In the genomic region with DNA sequence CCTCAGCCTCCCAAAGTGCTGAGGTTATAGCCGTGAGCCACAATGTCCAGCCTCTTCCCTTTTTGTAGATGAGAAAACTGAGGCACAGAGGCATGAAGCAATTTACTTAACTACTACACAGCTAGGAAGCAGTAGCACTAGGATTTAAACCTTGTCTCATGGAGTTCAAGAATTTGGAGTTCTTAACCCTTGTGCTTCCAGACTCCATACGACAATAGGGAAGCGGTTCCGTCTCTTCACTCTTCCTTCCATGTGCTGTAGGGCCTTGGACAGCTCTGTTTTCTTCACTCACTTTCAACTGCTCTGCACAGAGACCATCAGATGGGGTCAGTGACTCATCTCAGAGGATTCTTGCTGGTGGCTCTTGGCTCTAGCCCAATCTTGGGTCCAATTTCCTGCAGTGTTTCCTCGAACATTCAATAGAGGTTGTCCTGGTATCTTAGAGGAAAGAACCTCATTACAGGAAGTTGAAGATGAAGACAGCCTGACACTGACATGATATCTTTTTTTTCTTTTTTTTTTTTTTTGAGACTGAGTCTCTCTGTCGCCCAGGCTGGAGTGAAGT, we compare ENCODE assay signal across 9 cellular contexts. TPM values are rescaled to one million over a fixed set of nuclear protein-coding genes. Genes with fewer than 3 reads are reported as not detected.
DNase-seq lines count a peak whose midpoint lies in the region; FAIRE-seq and TF ChIP-seq lines count a peak whose summit lies in the region.
"Had no signal": no experiment of that assay in that cellular context is flagged by ENCODE, and none has a peak within 500 bp of the region (broad histone marks: within the 10 kb centered on the region; RNA-seq: fewer than 3 reads in every experiment).

No MANE protein-coding gene starts in this region.

- peak; percentile 60 for DNase-seq in DMS53 (lab: John Stamatoyannopoulos, UW)
- peak; percentile 56 for DNase-seq in MG63
- peak; percentile 77 for DNase-seq in astrocyte (ENCODE audit: low read depth)
- DNase-seq in mucosa of gallbladder (ENCODE audit: low spot score), result peak; percentile 72
- DNase-seq in NCI-H1694 treated with DMSO at 0.1 percent for 48 hours (lab: John Stamatoyannopoulos, UW), result no peak
- no peak for DNase-seq in germinal center (ENCODE audit: low spot score)
- DNase-seq in neural progenitor cell (ENCODE audit: low spot score), result no peak
- no peak for DNase-seq in H7
- DNase-seq: endodermal cell had no signal

- no peak overlapping the region for H3K9ac ChIP-seq in astrocyte (ENCODE audit: low read length)
- H3K9ac ChIP-seq in neural progenitor cell, result no peak overlapping the region

- FAIRE-seq in astrocyte (lab: Jason Lieb, UNC), result peak; percentile 23

- peaks cover 3% of the 10 kb centered on the region for H3F3A ChIP-seq in neural progenitor cell (ENCODE audit: low read depth)

- H3K36me3 ChIP-seq in MG63, result no peaks in the 10 kb centered on the region
- no peaks in the 10 kb centered on the region for H3K36me3 ChIP-seq in astrocyte (ENCODE audit: insufficient read depth, low read length)
- no peaks in the 10 kb centered on the region for H3K36me3 ChIP-seq in neural progenitor cell
- no peaks in the 10 kb centered on the region for H3K36me3 ChIP-seq in H7 (replicated peaks; ENCODE audit: control insufficient read depth, insufficient read depth, low read length)

- H3K27ac Mint-ChIP-seq in astrocyte (ENCODE audit: unreplicated experiment) (no peak overlapping the region), neural progenitor cell (no peak overlapping the region)
- H3K27ac Mint-ChIP-seq: endodermal cell had no signal

- H3K27me3 Mint-ChIP-seq in astrocyte (ENCODE audit: low read depth, unreplicated experiment), result peaks cover 10% of the 10 kb centered on the region
- H3K27me3 Mint-ChIP-seq in neural progenitor cell (ENCODE audit: insufficient read depth, low read depth), result peaks cover 6% of the 10 kb centered on the region

- no peaks in the 10 kb centered on the region for H3K9me3 Mint-ChIP-seq in astrocyte (ENCODE audit: unreplicated experiment)
- no peaks in the 10 kb centered on the region for H3K9me3 Mint-ChIP-seq in neural progenitor cell
- H3K9me3 Mint-ChIP-seq: endodermal cell had no signal

- TF ChIP-seq CTCF in astrocyte (IDR thresholded peaks at IDR 0.05; ENCODE audit: insufficient read depth, low read depth, low read length) (no peak), neural progenitor cell (IDR thresholded peaks at IDR 0.05) (no peak)

- H3K79me2 ChIP-seq in astrocyte (ENCODE audit: insufficient read depth, low read length), result no peaks in the 10 kb centered on the region
- no peaks in the 10 kb centered on the region for H3K79me2 ChIP-seq in neural progenitor cell (ENCODE audit: low read depth)

- H2AFZ ChIP-seq in astrocyte (ENCODE audit: low read depth, low read length) (no peak overlapping the region), neural progenitor cell (replicated peaks) (no peak overlapping the region)

- H3K27me3 ChIP-seq in MG63, result no peaks in the 10 kb centered on the region
- H3K27me3 ChIP-seq in astrocyte (ENCODE audit: insufficient read depth, low read length), result no peaks in the 10 kb centered on the region
- no peaks in the 10 kb centered on the region for H3K27me3 ChIP-seq in neural progenitor cell
- no peaks in the 10 kb centered on the region for H3K27me3 ChIP-seq in H7 (ENCODE audit: control insufficient read depth, insufficient read depth, low read length)

- no peak overlapping the region for H3K4me3 ChIP-seq in MG63
- no peak overlapping the region for H3K4me3 ChIP-seq in astrocyte (ENCODE audit: insufficient read depth, low read depth, low read length)
- H3K4me3 ChIP-seq in neural progenitor cell, result no peak overlapping the region
- no peak overlapping the region for H3K4me3 ChIP-seq in H7 (ENCODE audit: insufficient read depth, low read depth, low read length)

- H3K27ac ChIP-seq in astrocyte (ENCODE audit: low read depth, low read length) (no peak overlapping the region), neural progenitor cell (no peak overlapping the region)

- H3K4me1 Mint-ChIP-seq in astrocyte (ENCODE audit: low read depth, unreplicated experiment) (peaks cover 4% of the 10 kb centered on the region), neural progenitor cell (peaks cover 4% of the 10 kb centered on the region)

- peaks cover 8% of the 10 kb centered on the region for H3K4me1 ChIP-seq in astrocyte (ENCODE audit: insufficient read depth, low read length)
- H3K4me1 ChIP-seq in neural progenitor cell, result peaks cover 8% of the 10 kb centered on the region

- H3K9me3 ChIP-seq in MG63 (no peaks in the 10 kb centered on the region), astrocyte (ENCODE audit: insufficient read depth, low read depth, low read length) (no peaks in the 10 kb centered on the region), neural progenitor cell (ENCODE audit: low read depth) (no peaks in the 10 kb centered on the region)

- H4K20me1 ChIP-seq in astrocyte (ENCODE audit: insufficient read depth, low read length) (no peaks in the 10 kb centered on the region), neural progenitor cell (ENCODE audit: low read depth) (no peaks in the 10 kb centered on the region)

- H3K4me3 Mint-ChIP-seq in astrocyte (ENCODE audit: unreplicated experiment) (no peak overlapping the region), neural progenitor cell (no peak overlapping the region)
- H3K4me3 Mint-ChIP-seq: endodermal cell had no signal

- H3K4me2 ChIP-seq in astrocyte (ENCODE audit: low read length) (peak overlapping the region; percentile 41), neural progenitor cell (no peak overlapping the region)

- H3K36me3 Mint-ChIP-seq in astrocyte (ENCODE audit: low read depth, unreplicated experiment) (no peaks in the 10 kb centered on the region), neural progenitor cell (no peaks in the 10 kb centered on the region)

RNA-seq across cellular contexts. Expression of gene ITGAL, which starts 19.3 kb away (rescaled TPM):
- total RNA-seq in MG63 (2014; rRNA removed; shearing (Covaris generic); ENCODE audit: low replicate concordance), result not detected in 2 replicates
- total RNA-seq in astrocyte (0.23 TPM in 1 of 2 replicates, not detected in the other), mucosa of gallbladder (16.7 TPM), neural progenitor cell (ENCODE audit: low replicate concordance) (not detected in 2 replicates)
- 0.03 and 0.11 TPM in 2 replicates for total RNA-seq in H7 (2014; rRNA removed; shearing (Covaris generic))
- total RNA-seq: endodermal cell had no signal

RNA-seq across cellular contexts. Expression of gene ZNF768, which starts 34.5 kb away (rescaled TPM):
- total RNA-seq in MG63 (2014; rRNA removed; shearing (Covaris generic); ENCODE audit: low replicate concordance), result 47.6 and 72.9 TPM in 2 replicates
- 23.1 and 26.6 TPM in 2 replicates for total RNA-seq in astrocyte
- 61.1 TPM for total RNA-seq in mucosa of gallbladder
- 15.5 and 49.9 TPM in 2 replicates for total RNA-seq in neural progenitor cell (ENCODE audit: low replicate concordance)
- 55.2 and 55.3 TPM in 2 replicates for total RNA-seq in H7 (2014; rRNA removed; shearing (Covaris generic))

RNA-seq across cellular contexts. Expression of gene ZNF747, which starts 42.8 kb away (rescaled TPM):
- 11.8 and 27.9 TPM in 2 replicates for total RNA-seq in MG63 (2014; rRNA removed; shearing (Covaris generic); ENCODE audit: low replicate concordance)
- total RNA-seq in astrocyte (5.2 and 6.6 TPM in 2 replicates), mucosa of gallbladder (11.9 TPM), neural progenitor cell (ENCODE audit: low replicate concordance) (7.0 and 14.5 TPM in 2 replicates)
- total RNA-seq in H7 (2014; rRNA removed; shearing (Covaris generic)), result 14.5 and 16.2 TPM in 2 replicates

RNA-seq across cellular contexts. Expression of gene SEPHS2, which starts 46.2 kb away (rescaled TPM):
- 75.8 and 110 TPM in 2 replicates for total RNA-seq in MG63 (2014; rRNA removed; shearing (Covaris generic); ENCODE audit: low replicate concordance)
- total RNA-seq in astrocyte (37.0 and 38.2 TPM in 2 replicates), mucosa of gallbladder (112 TPM), neural progenitor cell (ENCODE audit: low replicate concordance) (9.0 and 13.9 TPM in 2 replicates)
- total RNA-seq in H7 (2014; rRNA removed; shearing (Covaris generic)), result 8.2 and 9.8 TPM in 2 replicates

Comparison
In these comparisons a context has a peak if more than half of its experiments do, and no peak if none do; other contexts are left out.
1. DNase-seq: peak in DMS53 (single experiment), MG63 (single experiment), astrocyte (single experiment) and mucosa of gallbladder (single experiment); none in NCI-H1694 treated with DMSO at 0.1 percent for 48 hours (single experiment), germinal center (single experiment), neural progenitor cell (single experiment) and H7 (single experiment).
2. RNA of gene ITGAL, which starts 19.3 kb away (total RNA-seq): 16.7 TPM in mucosa of gallbladder (single experiment); 0.23 TPM in astrocyte, 0.03 to 0.11 TPM in H7, not detected in MG63 and not detected in neural progenitor cell; every median in the first group is over 10 times any median in the second.